In genomic region chr3:175224051-175224450, GRCh38 we compare ENCODE assay signal across 15 cellular contexts.
DNase-seq lines count a peak whose midpoint lies in the region; ATAC-seq and TF ChIP-seq lines count a peak whose summit lies in the region.
"Had no signal": no experiment of that assay in that cellular context is flagged by ENCODE, and none has a peak within 500 bp of the region (broad histone marks: within the 10 kb centered on the region; RNA-seq: fewer than 3 reads in every experiment).

No MANE protein-coding gene starts in this region.

- H3K4me3 ChIP-seq in BE2C (ENCODE audit: low read depth, low read length) (no peak overlapping the region), HEK293 (ENCODE audit: low read depth, low read length) (no peak overlapping the region), heart left ventricle (no peak overlapping the region)
- H3K4me3 ChIP-seq: colonic mucosa, HAP-1, MG63 had no signal

- no peaks in the 10 kb centered on the region for H3K36me3 ChIP-seq in BE2C
- no peaks in the 10 kb centered on the region for H3K36me3 ChIP-seq in HEK293 (ENCODE audit: control insufficient read depth in 2 of 2, insufficient read depth in 1 of 2, low read length in 2 of 2)
- no peaks in the 10 kb centered on the region for H3K36me3 ChIP-seq in heart left ventricle
- H3K36me3 ChIP-seq: colonic mucosa, HAP-1, MG63 had no signal

- TF ChIP-seq POLR2A in heart left ventricle (IDR thresholded peaks at IDR 0.05) = no peak

- DNase-seq in BE2C (peak; percentile 30), NCI-H69 (lab: John Stamatoyannopoulos, UW) (peak; percentile 86), heart left ventricle (peak; percentile 29 to 57 (median 32)), dedifferentiated amniotic fluid mesenchymal stem cell (ENCODE audit: extremely low spot score) (no peak), ureter (ENCODE audit: low spot score) (no peak), NCI-H526 (lab: John Stamatoyannopoulos, UW) (no peak)
- DNase-seq: activated naive CD4-positive, alpha-beta T cell treated with anti-CD3 and anti-CD28 coated beads, Interleukin-2, amount 50 U/mL, for 16 hours; colonic mucosa; MG63; OCI-M1 had no signal

- POLR2A ChIA-PET in HEK293 (lab: Yijun Ruan, JAX) = no interaction called here

- H3K27me3 ChIP-seq in BE2C (no peaks in the 10 kb centered on the region), heart left ventricle (no peaks in the 10 kb centered on the region)
- H3K27me3 ChIP-seq: colonic mucosa, MG63 had no signal

- intact Hi-C loops in heart left ventricle (cut with DNase I) = no loop called here

- TF ChIP-seq CTCF in BE2C (IDR thresholded peaks at IDR 0.05; ENCODE audit: low read depth, low read length) (no peak), HEK293 (tag by site-specific recombination; IDR thresholded peaks at IDR 0.05) (no peak), heart left ventricle (IDR thresholded peaks at IDR 0.05) (no peak)

- ATAC-seq in heart left ventricle (peak; percentile 76 to 94 (median 87)), GM18519 (IDR thresholded peaks at IDR 0.05; ENCODE audit: low FRiP score, unreplicated experiment) (no peak)
- ATAC-seq: SK-N-SH treated with all-trans-retinoic acid at 6 μM for 48 hours had no signal

- H3K4me1 ChIP-seq in BE2C (no peaks in the 10 kb centered on the region; the same call in 1 of the 2 replicates), HEK293 (ENCODE audit: control insufficient read depth, insufficient read depth, low read length) (no peaks in the 10 kb centered on the region), heart left ventricle (peaks cover 0 to 10% (median 0%) of the 10 kb centered on the region in 12 donors)
- H3K4me1 ChIP-seq: colonic mucosa, HAP-1 had no signal

- CTCF ChIA-PET in HEK293 (lab: Yijun Ruan, JAX) = no interaction called here

- H3K27ac ChIP-seq in HEK293 (ENCODE audit: extremely low read depth, low read depth, low read length) (no peak overlapping the region), heart left ventricle (no peak overlapping the region)
- H3K27ac ChIP-seq: colonic mucosa, epithelial cell of prostate had no signal

- no peaks in the 10 kb centered on the region for H3K9me3 ChIP-seq in BE2C
- no peaks in the 10 kb centered on the region for H3K9me3 ChIP-seq in HEK293 (ENCODE audit: control insufficient read depth, insufficient read depth, low read depth, low read length)
- H3K9me3 ChIP-seq in heart left ventricle = no peaks in the 10 kb centered on the region
- H3K9me3 ChIP-seq: colonic mucosa, HAP-1, MG63 had no signal

- WGBS in heart left ventricle, 4 donors = 38 to 48% (median 42%) methylated on average over 6 of the region's 6 CpGs

TF ChIP-seq in HEK293, 187 proteins besides CTCF, POLR2A, EP300 and RAD21:
- TF ChIP-seq ZBTB48 (tag by site-specific recombination; IDR thresholded peaks at IDR 0.05) (no peak), EGR2 (tag by site-specific recombination; IDR thresholded peaks at IDR 0.05; ENCODE audit: low read depth) (peak; percentile 67), ZNF16 (tag by site-specific recombination; IDR thresholded peaks at IDR 0.05; ENCODE audit: low read depth) (no peak), ZFHX2 (tag by site-specific recombination; conservative IDR thresholded peaks at IDR 0.05) (peak; percentile 35; the same call in 1 of the 2 replicates)

Comparison
In these comparisons a context has a peak if more than half of its experiments do, and no peak if none do; other contexts are left out.
1. DNase-seq: peak in BE2C (single experiment), NCI-H69 (single experiment) and heart left ventricle (5 of 5); none in dedifferentiated amniotic fluid mesenchymal stem cell (single experiment), ureter (single experiment) and NCI-H526 (0 of 2).